In genomic region chr15:66702770-66703539, GRCh38 we compare ENCODE assay signal across 8 cellular contexts. TPM values are rescaled to one million over a fixed set of nuclear protein-coding genes. Genes with fewer than 3 reads are reported as not detected.
DNase-seq lines count a peak whose midpoint lies in the region; ATAC-seq and TF ChIP-seq lines count a peak whose summit lies in the region.

No MANE protein-coding gene starts in this region.

- peak overlapping the region; percentile 99 for H3K27ac ChIP-seq in 22Rv1

- ATAC-seq in stimulated activated memory B cell treated with anti-CD40 and anti-IgM and Interleukin-4, amounts not matched to agents 10 μg/mL and 1 μg/mL and 100 μg/mL, for 72 hours, result no peak

- peaks cover 9% of the 10 kb centered on the region for H3K27me3 Mint-ChIP-seq in activated naive CD4-positive, alpha-beta T cell treated with anti-CD3 and anti-CD28 coated beads, Interleukin-2, amount 50 U/mL, for 24 hours
- peaks cover 5 to 19% (median 13%) of the 10 kb centered on the region in 3 donors for H3K27me3 Mint-ChIP-seq in immature natural killer cell (ENCODE audit: low read depth in 3 of 3)
- H3K27me3 Mint-ChIP-seq in stimulated activated memory B cell treated with anti-CD40 and anti-IgM and Interleukin-4, amounts not matched to agents 10 μg/mL and 1 μg/mL and 100 μg/mL, for 72 hours, result peaks cover 21% of the 10 kb centered on the region

- no peaks in the 10 kb centered on the region for H3K9me3 Mint-ChIP-seq in activated naive CD4-positive, alpha-beta T cell treated with anti-CD3 and anti-CD28 coated beads, Interleukin-2, amount 50 U/mL, for 24 hours
- no peaks in the 10 kb centered on the region for H3K9me3 Mint-ChIP-seq in immature natural killer cell
- no peaks in the 10 kb centered on the region for H3K9me3 Mint-ChIP-seq in stimulated activated memory B cell treated with anti-CD40 and anti-IgM and Interleukin-4, amounts not matched to agents 10 μg/mL and 1 μg/mL and 100 μg/mL, for 72 hours

- DNase-seq in HS-27A (ENCODE audit: low read depth) (peak; percentile 43), immature natural killer cell (peak in 2 of 3 donors; percentile 2 to 3), ureter (ENCODE audit: low spot score) (no peak), hypothalamus (lab: John Stamatoyannopoulos, UW) (no peak), GM19240 (ENCODE audit: insufficient read length, low spot score) (no peak)

- peaks cover 21% of the 10 kb centered on the region for H3K4me1 Mint-ChIP-seq in activated naive CD4-positive, alpha-beta T cell treated with anti-CD3 and anti-CD28 coated beads, Interleukin-2, amount 50 U/mL, for 24 hours
- peaks cover 22 to 27% of the 10 kb centered on the region in 2 donors for H3K4me1 Mint-ChIP-seq in immature natural killer cell
- H3K4me1 Mint-ChIP-seq in stimulated activated memory B cell treated with anti-CD40 and anti-IgM and Interleukin-4, amounts not matched to agents 10 μg/mL and 1 μg/mL and 100 μg/mL, for 72 hours, result peaks cover 23% of the 10 kb centered on the region

- no peaks in the 10 kb centered on the region for H3K36me3 Mint-ChIP-seq in activated naive CD4-positive, alpha-beta T cell treated with anti-CD3 and anti-CD28 coated beads, Interleukin-2, amount 50 U/mL, for 24 hours
- H3K36me3 Mint-ChIP-seq in immature natural killer cell, result no peaks in the 10 kb centered on the region
- no peaks in the 10 kb centered on the region for H3K36me3 Mint-ChIP-seq in stimulated activated memory B cell treated with anti-CD40 and anti-IgM and Interleukin-4, amounts not matched to agents 10 μg/mL and 1 μg/mL and 100 μg/mL, for 72 hours

- no peak overlapping the region for H3K27ac Mint-ChIP-seq in activated naive CD4-positive, alpha-beta T cell treated with anti-CD3 and anti-CD28 coated beads, Interleukin-2, amount 50 U/mL, for 24 hours
- no peak overlapping the region for H3K27ac Mint-ChIP-seq in immature natural killer cell
- H3K27ac Mint-ChIP-seq in stimulated activated memory B cell treated with anti-CD40 and anti-IgM and Interleukin-4, amounts not matched to agents 10 μg/mL and 1 μg/mL and 100 μg/mL, for 72 hours, result no peak overlapping the region

- TF ChIP-seq CTCF in 22Rv1 (IDR thresholded peaks at IDR 0.05), result no peak

- H3K4me3 Mint-ChIP-seq in activated naive CD4-positive, alpha-beta T cell treated with anti-CD3 and anti-CD28 coated beads, Interleukin-2, amount 50 U/mL, for 24 hours, result peak overlapping the region; percentile 89
- peak overlapping the region; percentile 85 to 94 (median 91) for H3K4me3 Mint-ChIP-seq in immature natural killer cell
- peak overlapping the region; percentile 50 for H3K4me3 Mint-ChIP-seq in stimulated activated memory B cell treated with anti-CD40 and anti-IgM and Interleukin-4, amounts not matched to agents 10 μg/mL and 1 μg/mL and 100 μg/mL, for 72 hours

RNA-seq across cellular contexts. Expression of gene SMAD6, which starts 0.9 kb away (rescaled TPM):
- not detected for polyA plus RNA-seq in immature natural killer cell
- total RNA-seq in ureter, result 17.4 TPM

Comparison
In these comparisons a context has a peak if more than half of its experiments do, and no peak if none do; other contexts are left out.
1. DNase-seq: peak in HS-27A (single experiment) and immature natural killer cell (2 of 3); none in ureter (single experiment), hypothalamus (0 of 51) and GM19240 (single experiment).
2. Peak in every context shown above with its lines, with median percentiles within 50 percentile points of each other: H3K4me3 Mint-ChIP-seq.